In the genomic region with DNA sequence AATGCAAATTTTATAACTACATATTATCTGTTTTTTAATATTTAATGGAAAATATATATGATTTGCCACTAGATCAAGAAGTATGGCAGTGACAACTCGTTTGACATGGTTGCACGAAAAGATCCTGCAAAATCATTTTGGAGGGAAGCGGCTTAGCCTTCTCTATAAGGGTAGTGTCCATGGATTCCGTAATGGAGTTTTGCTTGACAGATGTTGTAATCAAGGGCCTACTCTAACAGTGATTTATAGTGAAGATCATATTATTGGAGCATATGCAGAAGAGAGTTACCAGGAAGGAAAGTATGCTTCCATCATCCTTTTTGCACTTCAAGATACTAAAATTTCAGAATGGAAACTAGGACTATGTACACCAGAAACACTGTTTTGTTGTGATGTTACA, we compare ENCODE assay signal across 8 cellular contexts. TPM values are rescaled to one million over a fixed set of nuclear protein-coding genes. Genes with fewer than 3 reads are reported as not detected.
A peak's percentile ranks its signal among the peaks of the same experiment; 100 is the strongest.
DNase-seq lines count a peak whose midpoint lies in the region; ATAC-seq, FAIRE-seq and TF ChIP-seq lines count a peak whose summit lies in the region.

No MANE protein-coding gene starts in this region.

- peaks cover 10% of the 10 kb centered on the region for H3K79me2 ChIP-seq in keratinocyte (ENCODE audit: control insufficient read depth, insufficient read depth, low read length)

- peaks cover 74% of the 10 kb centered on the region for H3K4me1 Mint-ChIP-seq in activated T-cell treated with anti-CD3 and anti-CD28 coated beads, Interleukin-2, amount 50 U/mL, for 4 hours (ENCODE audit: low read depth)
- peaks cover 59% of the 10 kb centered on the region for H3K4me1 Mint-ChIP-seq in activated CD4-positive, alpha-beta memory T cell treated with anti-CD3 and anti-CD28 coated beads, Interleukin-2, amount 10 ng/mL, durations not matched to agents 7 days and 5 days
- H3K4me1 Mint-ChIP-seq in type B pancreatic cell (ENCODE audit: unreplicated experiment): no peaks in the 10 kb centered on the region

- H4K20me1 ChIP-seq in keratinocyte (ENCODE audit: control insufficient read depth, extremely low read depth, insufficient read depth, low read length): no peaks in the 10 kb centered on the region

- H3K4me1 ChIP-seq in keratinocyte (ENCODE audit: control insufficient read depth, extremely low read depth, insufficient read depth, low read length): no peaks in the 10 kb centered on the region

- no peaks in the 10 kb centered on the region for H3K36me3 ChIP-seq in keratinocyte (ENCODE audit: control insufficient read depth in 2 of 2, extremely low read depth in 1 of 2, insufficient read depth in 2 of 2, low read length in 2 of 2)

- DNase-seq in activated T-cell treated with anti-CD3 and anti-CD28 coated beads, Interleukin-2, amount 50 U/mL, for 4 hours: no peak
- DNase-seq in activated T-cell treated with anti-CD3 and anti-CD28 coated beads, Interleukin-2, amount 50 U/mL, for 48 hours: no peak
- no peak for DNase-seq in activated CD4-positive, alpha-beta memory T cell treated with anti-CD3 and anti-CD28 coated beads, Interleukin-2, amount 10 ng/mL, durations not matched to agents 7 days and 5 days
- DNase-seq in keratinocyte (ENCODE audit: low read depth, low spot score): no peak
- DNase-seq in type B pancreatic cell (ENCODE audit: extremely low spot score, unreplicated experiment): no peak
- DNase-seq in cerebellar cortex (ENCODE audit: low spot score): no peak
- no peak for DNase-seq in NCI-H1092 (lab: John Stamatoyannopoulos, UW)
- DNase-seq in NCI-H2107 (lab: John Stamatoyannopoulos, UW): no peak

- POLR2A ChIA-PET in activated CD4-positive, alpha-beta memory T cell treated with anti-CD3 and anti-CD28 coated beads, Interleukin-2, amount 10 ng/mL, durations not matched to agents 7 days and 5 days (lab: Charles Lee): interaction anchor here (0.8 to 2.4 kb wide), 14 partner anchors 9 to 968 kb away, joined by 3 to 84 read pairs (median 6); a partner anchor contains a TSS

- no peaks in the 10 kb centered on the region for H3K9me1 ChIP-seq in keratinocyte (ENCODE audit: control insufficient read depth, extremely low read depth, insufficient read depth, low read length)

- H3K9me3 ChIP-seq in keratinocyte (ENCODE audit: control insufficient read depth, low read depth, low read length): no peaks in the 10 kb centered on the region

- no peak overlapping the region for H3K9ac ChIP-seq in keratinocyte (ENCODE audit: control insufficient read depth, extremely low read depth, insufficient read depth, low read length)

- peaks cover 20% of the 10 kb centered on the region for H3K36me3 Mint-ChIP-seq in activated T-cell treated with anti-CD3 and anti-CD28 coated beads, Interleukin-2, amount 50 U/mL, for 4 hours (ENCODE audit: insufficient read depth)
- peaks cover 79% of the 10 kb centered on the region for H3K36me3 Mint-ChIP-seq in activated CD4-positive, alpha-beta memory T cell treated with anti-CD3 and anti-CD28 coated beads, Interleukin-2, amount 10 ng/mL, durations not matched to agents 7 days and 5 days (ENCODE audit: low read depth)
- H3K36me3 Mint-ChIP-seq in type B pancreatic cell: no peaks in the 10 kb centered on the region

- no peaks in the 10 kb centered on the region for H3K27me3 Mint-ChIP-seq in activated T-cell treated with anti-CD3 and anti-CD28 coated beads, Interleukin-2, amount 50 U/mL, for 4 hours (ENCODE audit: low read depth)
- no peaks in the 10 kb centered on the region for H3K27me3 Mint-ChIP-seq in activated CD4-positive, alpha-beta memory T cell treated with anti-CD3 and anti-CD28 coated beads, Interleukin-2, amount 10 ng/mL, durations not matched to agents 7 days and 5 days
- peaks cover 4% of the 10 kb centered on the region for H3K27me3 Mint-ChIP-seq in type B pancreatic cell

- no peaks in the 10 kb centered on the region for H3K27me3 ChIP-seq in keratinocyte (ENCODE audit: control insufficient read depth, extremely low read depth, insufficient read depth, low read length)

- peak overlapping the region; percentile 88 for H3K27ac Mint-ChIP-seq in activated CD4-positive, alpha-beta memory T cell treated with anti-CD3 and anti-CD28 coated beads, Interleukin-2, amount 10 ng/mL, durations not matched to agents 7 days and 5 days
- H3K27ac Mint-ChIP-seq in type B pancreatic cell: no peak overlapping the region

- no peak for ATAC-seq in activated T-cell treated with anti-CD3 and anti-CD28 coated beads, Interleukin-2, amount 50 U/mL, for 4 hours

- CTCF ChIA-PET in activated CD4-positive, alpha-beta memory T cell treated with anti-CD3 and anti-CD28 coated beads, Interleukin-2, amount 10 ng/mL, durations not matched to agents 7 days and 5 days (lab: Charles Lee): interaction anchor here (0.9 to 1.4 kb wide), 5 partner anchors 24 to 672 kb away, joined by 3 to 11 read pairs (median 5); a partner anchor contains a TSS

- no peak overlapping the region for H3K27ac ChIP-seq in keratinocyte (ENCODE audit: control insufficient read depth, insufficient read depth, low read length)

- H3K4me3 ChIP-seq in keratinocyte (ENCODE audit: control insufficient read depth in 2 of 3, extremely low read depth in 1 of 3, insufficient read depth in 2 of 3, low read depth in 1 of 3, low read length in 3 of 3): peak overlapping the region in 2 of 3 experiments; percentile 42 to 79

- no peak for FAIRE-seq in keratinocyte (lab: Jason Lieb, UNC)

- peak overlapping the region; percentile 14 for H2AFZ ChIP-seq in keratinocyte (ENCODE audit: control insufficient read depth, low read length)

- peak overlapping the region; percentile 58 for H3K4me2 ChIP-seq in keratinocyte (ENCODE audit: control insufficient read depth, extremely low read depth, insufficient read depth, low read depth, low read length)

- TF ChIP-seq CTCF in keratinocyte (optimal IDR thresholded peaks at IDR 0.05 in 1 of 3, IDR thresholded peaks at IDR 0.05 in 1 of 3, conservative IDR thresholded peaks at IDR 0.05 in 1 of 3; ENCODE audit: extremely low read depth in 1 of 3, insufficient read depth in 2 of 3, low read length in 3 of 3) (no peak), type B pancreatic cell (conservative IDR thresholded peaks at IDR 0.05) (no peak)

- peak overlapping the region; percentile 87 for H3K4me3 Mint-ChIP-seq in activated T-cell treated with anti-CD3 and anti-CD28 coated beads, Interleukin-2, amount 50 U/mL, for 4 hours
- peak overlapping the region; percentile 98 for H3K4me3 Mint-ChIP-seq in activated CD4-positive, alpha-beta memory T cell treated with anti-CD3 and anti-CD28 coated beads, Interleukin-2, amount 10 ng/mL, durations not matched to agents 7 days and 5 days
- H3K4me3 Mint-ChIP-seq in type B pancreatic cell: peak overlapping the region; percentile 46

- H3K9me3 Mint-ChIP-seq in activated T-cell treated with anti-CD3 and anti-CD28 coated beads, Interleukin-2, amount 50 U/mL, for 4 hours: peaks cover 11% of the 10 kb centered on the region
- H3K9me3 Mint-ChIP-seq in activated CD4-positive, alpha-beta memory T cell treated with anti-CD3 and anti-CD28 coated beads, Interleukin-2, amount 10 ng/mL, durations not matched to agents 7 days and 5 days: peaks cover 33% of the 10 kb centered on the region
- no peaks in the 10 kb centered on the region for H3K9me3 Mint-ChIP-seq in type B pancreatic cell

- dilution Hi-C loops in keratinocyte (cut with MboI; ENCODE audit: extremely low pct_ligation_motif_present, low sequenced_read_pairs): no loop called here

RNA-seq across cellular contexts. Expression of a gene that starts 0.5 kb away (rescaled TPM):
- 10 to 100 TPM in 1 of 3 donors, 1 to 10 TPM in 2; 4.4 to 16.6 (median 7.2) TPM for total RNA-seq in activated T-cell treated with anti-CD3 and anti-CD28 coated beads, Interleukin-2, amount 50 U/mL, for 4 hours
- 100 to 1,000 TPM; 320 to 338 TPM for total RNA-seq in activated CD4-positive, alpha-beta memory T cell treated with anti-CD3 and anti-CD28 coated beads, Interleukin-2, amount 10 ng/mL, durations not matched to agents 7 days and 5 days
- 48.5 to 97.0 TPM (median 77.9 TPM) in 3 replicates for polyA plus RNA-seq in keratinocyte
- polyA plus RNA-seq in keratinocyte (2011; ENCODE audit: low read depth): 4.4 TPM
- polyA plus RNA-seq in keratinocyte (2011; cell fraction: cytosol; rRNA removed): 23.1 and 42.4 TPM in 2 replicates
- 91.2 and 118 TPM in 2 replicates for polyA plus RNA-seq in keratinocyte (2011; cell fraction: nucleus; rRNA removed)
- polyA plus RNA-seq in keratinocyte (2012; ENCODE audit: low replicate concordance): 3.0 and 44.1 TPM in 2 replicates
- 7.9 to 49.5 TPM (median 28.1 TPM) in 3 replicates for polyA minus RNA-seq in keratinocyte
- polyA minus RNA-seq in keratinocyte (2011; cell fraction: cytosol; rRNA and poly(A)+ RNA removed): 7.7 TPM
- 16.6 and 38.8 TPM in 2 replicates for polyA minus RNA-seq in keratinocyte (2011; cell fraction: nucleus; rRNA and poly(A)+ RNA removed)
- 3.8 and 4.8 TPM in 2 replicates for total RNA-seq in type B pancreatic cell (ENCODE audit: low replicate concordance)

RNA-seq across cellular contexts. Expression of a gene that starts 29.9 kb away (rescaled TPM):
- total RNA-seq in activated T-cell treated with anti-CD3 and anti-CD28 coated beads, Interleukin-2, amount 50 U/mL, for 4 hours: 1 to 10 TPM; 2.2 to 7.5 (median 2.7) TPM
- 100 to 1,000 TPM; 420 to 430 TPM for total RNA-seq in activated CD4-positive, alpha-beta memory T cell treated with anti-CD3 and anti-CD28 coated beads, Interleukin-2, amount 10 ng/mL, durations not matched to agents 7 days and 5 days
- polyA plus RNA-seq in keratinocyte: 13.9 to 37.4 TPM (median 34.8 TPM) in 3 replicates
- polyA plus RNA-seq in keratinocyte (2011; ENCODE audit: low read depth): 0.22 TPM
- polyA plus RNA-seq in keratinocyte (2011; cell fraction: cytosol; rRNA removed): 10.4 and 17.5 TPM in 2 replicates
- 35.6 and 39.7 TPM in 2 replicates for polyA plus RNA-seq in keratinocyte (2011; cell fraction: nucleus; rRNA removed)
- 0.37 and 12.8 TPM in 2 replicates for polyA plus RNA-seq in keratinocyte (2012; ENCODE audit: low replicate concordance)
- 1.5 to 51.8 TPM (median 36.0 TPM) in 3 replicates for polyA minus RNA-seq in keratinocyte
- polyA minus RNA-seq in keratinocyte (2011; cell fraction: cytosol; rRNA and poly(A)+ RNA removed): 10.2 TPM
- polyA minus RNA-seq in keratinocyte (2011; cell fraction: nucleus; rRNA and poly(A)+ RNA removed): 30.9 and 63.4 TPM in 2 replicates
- total RNA-seq in type B pancreatic cell (ENCODE audit: low replicate concordance): 7.7 and 12.3 TPM in 2 replicates

Comparison
In these comparisons a context has a peak if more than half of its experiments do, and no peak if none do; other contexts are left out.
1. H3K4me3 Mint-ChIP-seq: peak in every context shown above with its lines; median percentile 98 in activated CD4-positive, alpha-beta memory T cell treated with anti-CD3 and anti-CD28 coated beads, Interleukin-2, amount 10 ng/mL, durations not matched to agents 7 days and 5 days; 87 in activated T-cell treated with anti-CD3 and anti-CD28 coated beads, Interleukin-2, amount 50 U/mL, for 4 hours; 46 in type B pancreatic cell.
2. RNA of a gene that starts 0.5 kb away (total RNA-seq): 320 to 338 TPM in activated CD4-positive, alpha-beta memory T cell treated with anti-CD3 and anti-CD28 coated beads, Interleukin-2, amount 10 ng/mL, durations not matched to agents 7 days and 5 days; 4.4 to 16.6 TPM in activated T-cell treated with anti-CD3 and anti-CD28 coated beads, Interleukin-2, amount 50 U/mL, for 4 hours and 3.8 to 4.8 TPM in type B pancreatic cell; every median in the first group is over 10 times any median in the second.
3. RNA of a gene that starts 29.9 kb away (total RNA-seq): 420 to 430 TPM in activated CD4-positive, alpha-beta memory T cell treated with anti-CD3 and anti-CD28 coated beads, Interleukin-2, amount 10 ng/mL, durations not matched to agents 7 days and 5 days; 7.7 to 12.3 TPM in type B pancreatic cell and 2.2 to 7.5 TPM in activated T-cell treated with anti-CD3 and anti-CD28 coated beads, Interleukin-2, amount 50 U/mL, for 4 hours; every median in the first group is over 10 times any median in the second.